Comparison of ENCODE assay signal across 13 cellular contexts in the genomic region with DNA sequence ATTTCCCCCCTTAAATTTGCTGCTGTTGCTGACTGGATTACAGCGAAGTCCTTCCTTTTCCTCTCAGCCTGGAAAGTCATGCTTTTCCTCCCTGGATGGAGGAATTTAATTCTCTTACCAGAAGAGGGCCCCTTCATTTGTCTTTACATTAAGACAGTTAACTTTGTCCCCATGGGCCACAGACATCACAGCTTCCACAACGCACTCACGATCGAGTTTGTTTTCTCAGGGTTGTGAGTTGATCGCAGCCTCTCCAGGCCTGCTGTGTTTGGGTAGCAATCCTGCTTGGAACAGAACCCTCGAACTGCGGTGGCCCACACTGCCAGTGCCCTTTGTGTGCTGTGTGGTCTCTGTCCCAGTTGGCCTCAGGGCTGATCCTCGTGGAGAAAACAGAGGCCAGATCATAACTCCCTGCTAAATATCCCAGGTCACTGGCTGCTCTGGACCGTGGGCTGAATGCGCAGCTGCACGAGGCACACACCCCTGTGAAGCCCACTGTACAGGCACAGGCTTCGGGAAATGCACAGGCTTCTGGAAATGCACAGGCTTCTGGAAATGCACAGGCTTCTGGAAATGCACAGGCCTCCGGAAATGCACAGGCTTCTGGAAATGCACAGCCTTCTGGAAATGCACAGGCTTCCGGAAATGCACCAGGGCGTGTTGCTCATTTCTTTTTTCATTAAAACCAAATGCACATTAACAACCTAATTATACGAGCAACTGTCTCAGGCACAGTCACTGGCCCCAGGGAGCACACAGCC. TPM values are rescaled to one million over a fixed set of nuclear protein-coding genes. Genes with fewer than 3 reads are reported as not detected.
DNase-seq lines count a peak whose midpoint lies in the region; ATAC-seq and TF ChIP-seq lines count a peak whose summit lies in the region.
"Had no signal": no experiment of that assay in that cellular context is flagged by ENCODE, and none has a peak within 500 bp of the region (broad histone marks: within the 10 kb centered on the region; RNA-seq: fewer than 3 reads in every experiment).

No MANE protein-coding gene starts in this region.

- intact Hi-C loops in Calu3 (cut with micrococcal nuclease; ENCODE audit: unreplicated experiment) = loop anchor here (10.0 kb wide), 1 partner anchor 100 kb away; no protein-coding TSS in a partner anchor

- H3K27me3 Mint-ChIP-seq in Calu3 (ENCODE audit: unreplicated experiment) (peaks cover 39% of the 10 kb centered on the region), neural crest cell (ENCODE audit: low read depth) (peaks cover 6% of the 10 kb centered on the region)
- H3K27me3 Mint-ChIP-seq in central memory CD8-positive, alpha-beta T cell = peaks cover 12% of the 10 kb centered on the region
- H3K27me3 Mint-ChIP-seq: activated CD8-positive, alpha-beta T cell treated with anti-CD3 and anti-CD28 coated beads for 36 hours had no signal

- H3K36me3 Mint-ChIP-seq in Calu3 (ENCODE audit: insufficient read depth, unreplicated experiment) = peaks cover 37% of the 10 kb centered on the region
- H3K36me3 Mint-ChIP-seq in central memory CD8-positive, alpha-beta T cell (ENCODE audit: insufficient read depth) = peaks cover 10% of the 10 kb centered on the region
- H3K36me3 Mint-ChIP-seq in neural crest cell (ENCODE audit: low read depth) = no peaks in the 10 kb centered on the region

- H3K4me1 Mint-ChIP-seq in Calu3 (ENCODE audit: low read depth, unreplicated experiment) = peaks cover 9% of the 10 kb centered on the region
- H3K4me1 Mint-ChIP-seq in central memory CD8-positive, alpha-beta T cell = peaks cover 19% of the 10 kb centered on the region
- H3K4me1 Mint-ChIP-seq in neural crest cell = peaks cover 32% of the 10 kb centered on the region

- peak overlapping the region; percentile 28 for H3K27ac Mint-ChIP-seq in Calu3 (ENCODE audit: unreplicated experiment)
- no peak overlapping the region for H3K27ac Mint-ChIP-seq in central memory CD8-positive, alpha-beta T cell (ENCODE audit: low read depth)
- H3K27ac Mint-ChIP-seq in neural crest cell (ENCODE audit: unreplicated experiment) = peak overlapping the region; percentile 77
- H3K27ac Mint-ChIP-seq: activated CD8-positive, alpha-beta T cell treated with anti-CD3 and anti-CD28 coated beads for 36 hours had no signal

- H3K4me3 Mint-ChIP-seq in Calu3 (ENCODE audit: low read depth, unreplicated experiment) (peak overlapping the region; percentile 7), neural crest cell (peak overlapping the region; percentile 84)
- peak overlapping the region; percentile 52 for H3K4me3 Mint-ChIP-seq in central memory CD8-positive, alpha-beta T cell

- CTCF ChIA-PET in Calu3 (lab: Charles Lee) (interaction anchor here (1.1 kb wide), 1 partner anchor 18 kb away, joined by 3 read pairs; no protein-coding TSS in a partner anchor), GM10248 (lab: Yijun Ruan, JAX) (interaction anchor here (9.9 kb wide), 1 partner anchor 19 kb away, joined by 88 read pairs; no protein-coding TSS in a partner anchor)

- DNase-seq in Calu3 (no peak), Kasumi-1 (lab: John Stamatoyannopoulos, UW) (peak; percentile 13 to 15), neural crest cell (ENCODE audit: low read depth, low spot score) (no peak), NCI-H1694 treated with DMSO at 0.1 percent for 48 hours (lab: John Stamatoyannopoulos, UW) (no peak), GM10248 (ENCODE audit: extremely low spot score) (no peak), HuH-7.5 (ENCODE audit: low spot score) (no peak)
- no peak for DNase-seq in central memory CD8-positive, alpha-beta T cell (ENCODE audit: low spot score in 2 of 2)
- DNase-seq: activated CD8-positive, alpha-beta T cell treated with anti-CD3 and anti-CD28 coated beads for 36 hours; EL; NCI-H2171; stimulated activated CD4-positive, alpha-beta T cell treated with anti-CD3 and anti-CD28 coated beads, Interleukin-4, amount 100 ng/mL, for 24 hours; testis had no signal

- no peaks in the 10 kb centered on the region for H3K9me3 Mint-ChIP-seq in Calu3 (ENCODE audit: low read depth, unreplicated experiment)
- H3K9me3 Mint-ChIP-seq in central memory CD8-positive, alpha-beta T cell = no peaks in the 10 kb centered on the region
- no peaks in the 10 kb centered on the region for H3K9me3 Mint-ChIP-seq in neural crest cell
- H3K9me3 Mint-ChIP-seq: activated CD8-positive, alpha-beta T cell treated with anti-CD3 and anti-CD28 coated beads for 36 hours had no signal

- TF ChIP-seq CTCF in Calu3 (IDR thresholded peaks at IDR 0.05; ENCODE audit: unreplicated experiment) = no peak
- no peak for TF ChIP-seq CTCF in neural crest cell (conservative IDR thresholded peaks at IDR 0.05)
- no peak for TF ChIP-seq CTCF in GM10248 (IDR thresholded peaks at IDR 0.05; ENCODE audit: control extremely low read depth, extremely low read depth, low read depth, missing control alignments)

- BruUV-seq in Calu3 (replicated peaks; lab: Mats Ljungman, UMichigan) = no TSS peak

- ATAC-seq in central memory CD8-positive, alpha-beta T cell (replicated peaks; ENCODE audit: extremely low read depth, poor library complexity, severe bottlenecking) = no peak
- ATAC-seq: activated CD8-positive, alpha-beta T cell treated with anti-CD3 and anti-CD28 coated beads for 36 hours; Right ventricle myocardium inferior had no signal

- POLR2A ChIA-PET in GM10248 (lab: Yijun Ruan, JAX) = no interaction called here

RNA-seq across cellular contexts. Expression of gene PDIA6, which starts 2.2 kb away (rescaled TPM):
- 313 and 317 TPM in 2 replicates for total RNA-seq in Calu3 (2022)
- 235 and 248 TPM in 2 replicates for total RNA-seq in neural crest cell

Comparison
In these comparisons a context has a peak if more than half of its experiments do, and no peak if none do; other contexts are left out.
1. DNase-seq: peak in Kasumi-1 (2 of 2); none in Calu3 (single experiment), central memory CD8-positive, alpha-beta T cell (0 of 2), neural crest cell (single experiment), NCI-H1694 treated with DMSO at 0.1 percent for 48 hours (single experiment), GM10248 (single experiment) and HuH-7.5 (single experiment).
2. H3K4me3 Mint-ChIP-seq: peak in every context shown above with its lines; median percentile 84 in neural crest cell; 52 in central memory CD8-positive, alpha-beta T cell; 7 in Calu3.